In the genomic region with DNA sequence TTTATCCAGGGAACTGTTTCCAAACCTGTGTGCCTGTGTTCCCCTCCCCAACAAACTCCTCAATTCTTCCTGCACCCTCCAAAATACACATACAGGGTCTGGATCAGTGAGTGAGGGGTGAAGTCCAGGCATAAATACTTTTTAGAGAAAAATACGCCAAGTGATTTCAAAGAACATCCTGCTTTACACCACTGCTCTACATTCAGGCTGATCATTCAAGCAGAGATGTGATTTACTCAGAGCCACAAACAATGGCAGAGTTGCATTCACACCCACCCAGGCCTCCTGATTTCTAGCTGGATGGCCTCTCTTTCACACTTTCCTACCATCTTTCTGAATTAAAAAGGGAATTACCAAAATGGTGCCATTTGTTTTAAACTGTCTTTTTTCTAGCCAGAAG, we compare ENCODE assay signal across 18 cellular contexts.
DNase-seq lines count a peak whose midpoint lies in the region; ATAC-seq and TF ChIP-seq lines count a peak whose summit lies in the region.
"Had no signal": no experiment of that assay in that cellular context is flagged by ENCODE, and none has a peak within 500 bp of the region (broad histone marks: within the 10 kb centered on the region; RNA-seq: fewer than 3 reads in every experiment).

No MANE protein-coding gene starts in this region.

- no peak overlapping the region for H2BK15ac ChIP-seq in mesendoderm (replicated peaks; ENCODE audit: low read depth)

- peak overlapping the region; percentile 60 for H2AK5ac ChIP-seq in mesendoderm (ENCODE audit: low read length)

- TF ChIP-seq CTCF in kidney epithelial cell (IDR thresholded peaks at IDR 0.05; ENCODE audit: insufficient read depth, low read length, poor library complexity, severe bottlenecking): no peak
- TF ChIP-seq CTCF in psoas muscle (IDR thresholded peaks at IDR 0.05): no peak
- no peak for TF ChIP-seq CTCF in uterus (IDR thresholded peaks at IDR 0.05)

- DNase-seq in kidney epithelial cell (ENCODE audit: low read depth) (peak; percentile 37), mesendoderm (no peak), psoas muscle (no peak), uterus (no peak), pons (ENCODE audit: low spot score) (no peak), activated T-cell treated with anti-CD3 and anti-CD28 coated beads for 4 hours (no peak)
- DNase-seq in stimulated activated CD8-positive, alpha-beta memory T cell treated with anti-CD3 and anti-CD28 coated beads, Interleukin-4, amount 100 ng/mL, for 48 hours: no peak
- DNase-seq: AML-193, DMS 273 treated with DMSO at 0.1 percent for 48 hours, DND-41, H7, NCI-H1092 treated with DMSO at 0.1 percent for 48 hours, NCI-H2081, NCI-H2171 treated with DMSO at 0.1 percent for 48 hours, NCI-H446, NCI-H526 treated with DMSO at 0.1 percent for 48 hours, Peyer's patch had no signal

- no peak overlapping the region for H3K23ac ChIP-seq in mesendoderm (ENCODE audit: low read length)

- no peak for ATAC-seq in psoas muscle

- H3K4me3 ChIP-seq in kidney epithelial cell (ENCODE audit: low read depth, low read length): no peak overlapping the region
- no peak overlapping the region for H3K4me3 ChIP-seq in mesendoderm (ENCODE audit: low read length)
- H3K4me3 ChIP-seq in psoas muscle: peak overlapping the region; percentile 59
- H3K4me3 ChIP-seq in uterus: no peak overlapping the region
- H3K4me3 ChIP-seq: Peyer's patch, SJSA1 had no signal

- no peak for TF ChIP-seq POLR2A in uterus (IDR thresholded peaks at IDR 0.05)

- H3K4ac ChIP-seq in mesendoderm (ENCODE audit: low read depth, low read length): no peak overlapping the region

- no peak overlapping the region for H2BK5ac ChIP-seq in mesendoderm (ENCODE audit: low read length)

- no peak overlapping the region for H3K9ac ChIP-seq in mesendoderm (ENCODE audit: low read length)

- no peaks in the 10 kb centered on the region for H3K79me1 ChIP-seq in mesendoderm (ENCODE audit: low read length)

- WGBS in mesendoderm (ENCODE audit: extremely low coverage, insufficient coverage, low lambda C conversion rate): no CpG with 5 or more reads among the region's 1 CpG
- WGBS in psoas muscle, 3 donors: 88 to 94% (median 93%) methylated on average over 1 of the region's 1 CpG

- intact Hi-C loops in psoas muscle (cut with DNase I): no loop called here
- intact Hi-C loops in uterus (cut with DNase I; ENCODE audit: low total_unique reads): no loop called here

- no peak overlapping the region for H3K56ac ChIP-seq in mesendoderm (ENCODE audit: low read length)

- H3K27me3 ChIP-seq in kidney epithelial cell (ENCODE audit: control insufficient read depth, insufficient read depth, low read length) (no peaks in the 10 kb centered on the region), mesendoderm (ENCODE audit: insufficient read depth, low read length, poor library complexity) (no peaks in the 10 kb centered on the region), psoas muscle (ENCODE audit: insufficient read depth in 3 of 3, low read length in 2 of 3) (no peaks in the 10 kb centered on the region), uterus (no peaks in the 10 kb centered on the region)
- H3K27me3 ChIP-seq: Peyer's patch had no signal

- H3K18ac ChIP-seq in mesendoderm (ENCODE audit: low read length): no peak overlapping the region

- H4K8ac ChIP-seq in mesendoderm (ENCODE audit: low read depth, low read length): no peak overlapping the region

- no peak overlapping the region for H2BK120ac ChIP-seq in mesendoderm (ENCODE audit: low read depth, low read length)

- no peak overlapping the region for H3K4me2 ChIP-seq in mesendoderm (ENCODE audit: low read length)

- H3K27ac ChIP-seq in mesendoderm (ENCODE audit: low read depth, low read length): no peak overlapping the region
- H3K27ac ChIP-seq in psoas muscle: peak overlapping the region; percentile 91
- peak overlapping the region; percentile 43 to 67 for H3K27ac ChIP-seq in uterus
- H3K27ac ChIP-seq: SJSA1 had no signal

- H3K36me3 ChIP-seq in kidney epithelial cell (ENCODE audit: control insufficient read depth, insufficient read depth, low read length) (no peaks in the 10 kb centered on the region), mesendoderm (ENCODE audit: control insufficient read depth, insufficient read depth, low read length) (no peaks in the 10 kb centered on the region), psoas muscle (ENCODE audit: insufficient read depth in 1 of 2, low read depth in 1 of 2) (no peaks in the 10 kb centered on the region), uterus (no peaks in the 10 kb centered on the region)
- H3K36me3 ChIP-seq: Peyer's patch, SJSA1 had no signal

- no peaks in the 10 kb centered on the region for H3K79me2 ChIP-seq in mesendoderm (ENCODE audit: control insufficient read depth, insufficient read depth, low read length)

- H4K5ac ChIP-seq in mesendoderm (ENCODE audit: low read length): no peak overlapping the region

- H3K9me3 ChIP-seq in psoas muscle: no peaks in the 10 kb centered on the region
- no peaks in the 10 kb centered on the region for H3K9me3 ChIP-seq in uterus
- H3K9me3 ChIP-seq: Peyer's patch had no signal

- H3K4me1 ChIP-seq in mesendoderm (ENCODE audit: control insufficient read depth, low read depth, low read length) (peaks cover 8% of the 10 kb centered on the region), psoas muscle (peaks cover 83% of the 10 kb centered on the region), uterus (peaks cover 0 to 4% of the 10 kb centered on the region in 2 donors)
- H3K4me1 ChIP-seq: Peyer's patch had no signal
